ENCODE assay signal across 1 cellular context in the genomic region with DNA sequence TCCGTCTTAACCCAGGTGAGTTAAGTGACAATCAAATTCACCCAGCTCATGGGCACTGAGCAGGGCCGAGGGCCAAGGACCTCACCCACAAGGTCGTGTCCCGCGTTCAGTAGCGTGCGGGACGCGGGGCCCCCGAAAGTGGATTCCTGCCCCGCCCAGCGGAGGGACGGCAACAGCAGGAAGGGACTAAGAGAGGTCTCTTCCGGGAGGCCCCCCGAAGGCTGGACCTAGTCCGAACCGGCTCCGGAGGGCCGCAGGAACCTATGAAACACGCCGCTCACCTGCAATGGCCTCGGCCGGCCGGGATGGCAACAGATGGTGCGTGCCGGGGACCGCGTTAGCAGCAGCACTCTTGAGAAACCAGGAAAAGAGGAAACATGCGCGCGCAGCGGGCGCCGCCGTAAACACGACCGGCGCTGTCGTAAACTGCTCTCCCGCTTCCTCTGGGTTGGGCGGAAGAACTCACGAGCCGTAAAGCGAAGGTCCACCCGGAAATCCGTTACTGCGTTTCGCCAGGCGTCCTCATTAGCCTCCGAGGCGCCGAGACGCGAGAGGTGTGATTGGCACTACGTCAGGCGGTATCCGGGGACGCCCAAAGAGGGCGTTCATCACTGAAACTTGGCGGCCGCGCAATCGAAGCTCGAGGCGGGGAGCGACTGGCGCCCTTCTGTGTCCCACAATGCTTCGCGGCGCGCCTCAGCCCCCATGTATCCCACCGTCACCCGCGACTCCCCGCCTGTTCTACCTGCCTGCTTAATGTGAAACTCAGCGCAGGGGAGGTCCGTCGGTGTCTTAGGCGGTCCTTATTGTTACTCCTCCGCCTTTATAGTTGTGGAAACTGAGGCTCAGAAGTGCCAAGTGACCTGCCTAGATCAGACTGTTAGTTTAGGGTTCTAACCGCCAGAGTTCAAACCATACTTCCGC.
TF ChIP-seq lines count a peak whose summit lies in the region.

Gene EIF3D, minus strand, starts transcription at position 372 of the 924 bp plus-strand sequence. CDS start 3,045 bp downstream, outside the sequence.

TF ChIP-seq in K562, 482 proteins besides CTCF, POLR2A, EP300 and RAD21 (continued from another document and continues in another):
- TF ChIP-seq, protein P1, sequence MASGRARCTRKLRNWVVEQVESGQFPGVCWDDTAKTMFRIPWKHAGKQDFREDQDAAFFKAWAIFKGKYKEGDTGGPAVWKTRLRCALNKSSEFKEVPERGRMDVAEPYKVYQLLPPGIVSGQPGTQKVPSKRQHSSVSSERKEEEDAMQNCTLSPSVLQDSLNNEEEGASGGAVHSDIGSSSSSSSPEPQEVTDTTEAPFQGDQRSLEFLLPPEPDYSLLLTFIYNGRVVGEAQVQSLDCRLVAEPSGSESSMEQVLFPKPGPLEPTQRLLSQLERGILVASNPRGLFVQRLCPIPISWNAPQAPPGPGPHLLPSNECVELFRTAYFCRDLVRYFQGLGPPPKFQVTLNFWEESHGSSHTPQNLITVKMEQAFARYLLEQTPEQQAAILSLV (tag; IDR thresholded peaks at IDR 0.05) = no peak
- TF ChIP-seq CC2D1A (IDR thresholded peaks at IDR 0.05) = no peak
- peak in 1 of 2 experiments; percentile 51; a peak in 1 of 4 replicates for TF ChIP-seq TEAD1 (CRISPR knock-in tag; IDR thresholded peaks at IDR 0.05)
- peak; percentile 55 for TF ChIP-seq HNRNPLL (IDR thresholded peaks at IDR 0.05; ENCODE audit: low read depth, low read length, poor library complexity, severe bottlenecking)
- TF ChIP-seq PML (IDR thresholded peaks at IDR 0.05; ENCODE audit: low read length) = peak; percentile 70
- TF ChIP-seq CREB1 (IDR thresholded peaks at IDR 0.05) = peak; percentile 66
- TF ChIP-seq CREB1 (CRISPR knock-in tag; IDR thresholded peaks at IDR 0.05) = peak; percentile 84
- TF ChIP-seq ZNF830 (CRISPR knock-in tag; IDR thresholded peaks at IDR 0.05) = no peak
- no peak for TF ChIP-seq ZNF140 (CRISPR knock-in tag; IDR thresholded peaks at IDR 0.05)
- peak; percentile 99 for TF ChIP-seq POLR2G (IDR thresholded peaks at IDR 0.05; ENCODE audit: low read depth, low read length)
- no peak for TF ChIP-seq KLF6 (CRISPR knock-in tag; IDR thresholded peaks at IDR 0.05; ENCODE audit: borderline replicate concordance)
- TF ChIP-seq CBX3 (IDR thresholded peaks at IDR 0.05; ENCODE audit: borderline replicate concordance in 1 of 2, low read length in 2 of 2) = no peak
- TF ChIP-seq CCNT2 (IDR thresholded peaks at IDR 0.05; ENCODE audit: borderline replicate concordance, extremely low read depth, insufficient read length, low read depth, low read length) = peak; percentile 30
- no peak for TF ChIP-seq DMBX1 (CRISPR knock-in tag; IDR thresholded peaks at IDR 0.05; ENCODE audit: borderline replicate concordance)
- TF ChIP-seq GABPB1 (CRISPR knock-in tag; IDR thresholded peaks at IDR 0.05) = peak; percentile 86
- TF ChIP-seq NONO (IDR thresholded peaks at IDR 0.05; ENCODE audit: low read depth in 2 of 2, low read length in 1 of 2) = no peak
- TF ChIP-seq, protein P2, sequence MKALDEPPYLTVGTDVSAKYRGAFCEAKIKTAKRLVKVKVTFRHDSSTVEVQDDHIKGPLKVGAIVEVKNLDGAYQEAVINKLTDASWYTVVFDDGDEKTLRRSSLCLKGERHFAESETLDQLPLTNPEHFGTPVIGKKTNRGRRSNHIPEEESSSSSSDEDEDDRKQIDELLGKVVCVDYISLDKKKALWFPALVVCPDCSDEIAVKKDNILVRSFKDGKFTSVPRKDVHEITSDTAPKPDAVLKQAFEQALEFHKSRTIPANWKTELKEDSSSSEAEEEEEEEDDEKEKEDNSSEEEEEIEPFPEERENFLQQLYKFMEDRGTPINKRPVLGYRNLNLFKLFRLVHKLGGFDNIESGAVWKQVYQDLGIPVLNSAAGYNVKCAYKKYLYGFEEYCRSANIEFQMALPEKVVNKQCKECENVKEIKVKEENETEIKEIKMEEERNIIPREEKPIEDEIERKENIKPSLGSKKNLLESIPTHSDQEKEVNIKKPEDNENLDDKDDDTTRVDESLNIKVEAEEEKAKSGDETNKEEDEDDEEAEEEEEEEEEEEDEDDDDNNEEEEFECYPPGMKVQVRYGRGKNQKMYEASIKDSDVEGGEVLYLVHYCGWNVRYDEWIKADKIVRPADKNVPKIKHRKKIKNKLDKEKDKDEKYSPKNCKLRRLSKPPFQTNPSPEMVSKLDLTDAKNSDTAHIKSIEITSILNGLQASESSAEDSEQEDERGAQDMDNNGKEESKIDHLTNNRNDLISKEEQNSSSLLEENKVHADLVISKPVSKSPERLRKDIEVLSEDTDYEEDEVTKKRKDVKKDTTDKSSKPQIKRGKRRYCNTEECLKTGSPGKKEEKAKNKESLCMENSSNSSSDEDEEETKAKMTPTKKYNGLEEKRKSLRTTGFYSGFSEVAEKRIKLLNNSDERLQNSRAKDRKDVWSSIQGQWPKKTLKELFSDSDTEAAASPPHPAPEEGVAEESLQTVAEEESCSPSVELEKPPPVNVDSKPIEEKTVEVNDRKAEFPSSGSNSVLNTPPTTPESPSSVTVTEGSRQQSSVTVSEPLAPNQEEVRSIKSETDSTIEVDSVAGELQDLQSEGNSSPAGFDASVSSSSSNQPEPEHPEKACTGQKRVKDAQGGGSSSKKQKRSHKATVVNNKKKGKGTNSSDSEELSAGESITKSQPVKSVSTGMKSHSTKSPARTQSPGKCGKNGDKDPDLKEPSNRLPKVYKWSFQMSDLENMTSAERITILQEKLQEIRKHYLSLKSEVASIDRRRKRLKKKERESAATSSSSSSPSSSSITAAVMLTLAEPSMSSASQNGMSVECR (CRISPR knock-in tag; IDR thresholded peaks at IDR 0.05) = peak; percentile 62
- TF ChIP-seq MAZ (CRISPR knock-in tag; conservative IDR thresholded peaks at IDR 0.05 in 1 of 2, IDR thresholded peaks at IDR 0.05 in 1 of 2) = peak; percentile 53 to 58
- 0 out of 2 replicates have a peak, but pooled peaks have one; percentile 51 for TF ChIP-seq CBX1 (IDR thresholded peaks at IDR 0.05; ENCODE audit: low read depth)
- peak; percentile 81 for TF ChIP-seq TFAP4 (CRISPR knock-in tag; IDR thresholded peaks at IDR 0.05; ENCODE audit: borderline replicate concordance)
- no peak for TF ChIP-seq MIER1 (IDR thresholded peaks at IDR 0.05; ENCODE audit: low read depth)
- no peak for TF ChIP-seq PHB2 (IDR thresholded peaks at IDR 0.05; ENCODE audit: low read depth)
- no peak for TF ChIP-seq SRSF1 (IDR thresholded peaks at IDR 0.05; ENCODE audit: low read depth, low read length)
- TF ChIP-seq MBD2 (IDR thresholded peaks at IDR 0.05; ENCODE audit: borderline replicate concordance, low read depth) = peak; percentile 76
- no peak for TF ChIP-seq PCBP1 (IDR thresholded peaks at IDR 0.05; ENCODE audit: low read depth, low read length, poor library complexity, severe bottlenecking)
- 0 out of 2 replicates have a peak, but pooled peaks have one; percentile 23 for TF ChIP-seq XRCC5 (IDR thresholded peaks at IDR 0.05; ENCODE audit: low read depth, low read length)
- peak in 1 of 2 experiments; percentile 88; a peak in 2 of 4 replicates for TF ChIP-seq HDAC1 (IDR thresholded peaks at IDR 0.05)
- no peak for TF ChIP-seq SP2 (IDR thresholded peaks at IDR 0.05; ENCODE audit: extremely low read depth, low read depth, low read length, poor library complexity, severe bottlenecking)
- TF ChIP-seq ZNF511 (CRISPR knock-in tag; IDR thresholded peaks at IDR 0.05) = no peak
- TF ChIP-seq ZNF586 (CRISPR knock-in tag; conservative IDR thresholded peaks at IDR 0.05) = no peak
- TF ChIP-seq ZNF311 (CRISPR knock-in tag; IDR thresholded peaks at IDR 0.05) = no peak
- TF ChIP-seq NCOA1 (IDR thresholded peaks at IDR 0.05; ENCODE audit: low read depth) = peak; percentile 49; the same call in 1 of the 2 replicates
- TF ChIP-seq CAMTA2 (CRISPR knock-in tag; conservative IDR thresholded peaks at IDR 0.05) = peak; percentile 39; the same call in 1 of the 2 replicates
- TF ChIP-seq HDAC2 (IDR thresholded peaks at IDR 0.05) = peak; percentile 56; the same call in 1 of the 2 replicates
- TF ChIP-seq, protein P3, sequence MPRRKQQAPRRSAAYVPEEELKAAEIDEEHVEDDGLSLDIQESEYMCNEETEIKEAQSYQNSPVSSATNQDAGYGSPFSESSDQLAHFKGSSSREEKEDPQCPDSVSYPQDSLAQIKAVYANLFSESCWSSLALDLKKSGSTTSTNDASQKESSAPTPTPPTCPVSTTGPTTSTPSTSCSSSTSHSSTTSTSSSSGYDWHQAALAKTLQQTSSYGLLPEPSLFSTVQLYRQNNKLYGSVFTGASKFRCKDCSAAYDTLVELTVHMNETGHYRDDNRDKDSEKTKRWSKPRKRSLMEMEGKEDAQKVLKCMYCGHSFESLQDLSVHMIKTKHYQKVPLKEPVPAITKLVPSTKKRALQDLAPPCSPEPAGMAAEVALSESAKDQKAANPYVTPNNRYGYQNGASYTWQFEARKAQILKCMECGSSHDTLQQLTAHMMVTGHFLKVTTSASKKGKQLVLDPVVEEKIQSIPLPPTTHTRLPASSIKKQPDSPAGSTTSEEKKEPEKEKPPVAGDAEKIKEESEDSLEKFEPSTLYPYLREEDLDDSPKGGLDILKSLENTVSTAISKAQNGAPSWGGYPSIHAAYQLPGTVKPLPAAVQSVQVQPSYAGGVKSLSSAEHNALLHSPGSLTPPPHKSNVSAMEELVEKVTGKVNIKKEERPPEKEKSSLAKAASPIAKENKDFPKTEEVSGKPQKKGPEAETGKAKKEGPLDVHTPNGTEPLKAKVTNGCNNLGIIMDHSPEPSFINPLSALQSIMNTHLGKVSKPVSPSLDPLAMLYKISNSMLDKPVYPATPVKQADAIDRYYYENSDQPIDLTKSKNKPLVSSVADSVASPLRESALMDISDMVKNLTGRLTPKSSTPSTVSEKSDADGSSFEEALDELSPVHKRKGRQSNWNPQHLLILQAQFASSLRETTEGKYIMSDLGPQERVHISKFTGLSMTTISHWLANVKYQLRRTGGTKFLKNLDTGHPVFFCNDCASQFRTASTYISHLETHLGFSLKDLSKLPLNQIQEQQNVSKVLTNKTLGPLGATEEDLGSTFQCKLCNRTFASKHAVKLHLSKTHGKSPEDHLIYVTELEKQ (CRISPR knock-in tag; IDR thresholded peaks at IDR 0.05) = no peak
- peak; percentile 98 for TF ChIP-seq TAF7 (tag; IDR thresholded peaks at IDR 0.05)
- TF ChIP-seq SRF (CRISPR knock-in tag; IDR thresholded peaks at IDR 0.05) = peak in 1 of 2 experiments; percentile 83; a peak in 2 of 4 replicates
- peak; percentile 78 for TF ChIP-seq RBM22 (IDR thresholded peaks at IDR 0.05; ENCODE audit: low read depth, low read length, poor library complexity, severe bottlenecking)
- no peak for TF ChIP-seq SRSF3 (IDR thresholded peaks at IDR 0.05; ENCODE audit: insufficient read depth, low read length)
- peak; percentile 65; the same call in 1 of the 2 replicates for TF ChIP-seq SIN3B (IDR thresholded peaks at IDR 0.05; ENCODE audit: low read depth)
- TF ChIP-seq ZNF766 (CRISPR knock-in tag; conservative IDR thresholded peaks at IDR 0.05) = peak; percentile 18; the same call in 1 of the 2 replicates
- TF ChIP-seq, protein P4, sequence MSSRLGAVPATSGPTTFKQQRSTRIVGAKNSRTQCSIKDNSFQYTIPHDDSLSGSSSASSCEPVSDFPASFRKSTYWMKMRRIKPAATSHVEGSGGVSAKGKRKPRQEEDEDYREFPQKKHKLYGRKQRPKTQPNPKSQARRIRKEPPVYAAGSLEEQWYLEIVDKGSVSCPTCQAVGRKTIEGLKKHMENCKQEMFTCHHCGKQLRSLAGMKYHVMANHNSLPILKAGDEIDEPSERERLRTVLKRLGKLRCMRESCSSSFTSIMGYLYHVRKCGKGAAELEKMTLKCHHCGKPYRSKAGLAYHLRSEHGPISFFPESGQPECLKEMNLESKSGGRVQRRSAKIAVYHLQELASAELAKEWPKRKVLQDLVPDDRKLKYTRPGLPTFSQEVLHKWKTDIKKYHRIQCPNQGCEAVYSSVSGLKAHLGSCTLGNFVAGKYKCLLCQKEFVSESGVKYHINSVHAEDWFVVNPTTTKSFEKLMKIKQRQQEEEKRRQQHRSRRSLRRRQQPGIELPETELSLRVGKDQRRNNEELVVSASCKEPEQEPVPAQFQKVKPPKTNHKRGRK (tag; IDR thresholded peaks at IDR 0.05) = no peak
- TF ChIP-seq ZNF639 (CRISPR knock-in tag; conservative IDR thresholded peaks at IDR 0.05 in 1 of 2, IDR thresholded peaks at IDR 0.05 in 1 of 2) = peak in 1 of 2 experiments; percentile 87; a peak in 2 of 4 replicates
- peak in 2 of 3 experiments; percentile 52 to 70 for TF ChIP-seq YY1 (IDR thresholded peaks at IDR 0.05; ENCODE audit: borderline replicate concordance in 1 of 3, control insufficient read depth in 1 of 3, extremely low read depth in 1 of 3, insufficient read depth in 3 of 3, insufficient read length in 1 of 3, insufficient replicate concordance in 2 of 3, low read depth in 1 of 3, low read length in 2 of 3)
